In the genomic region with DNA sequence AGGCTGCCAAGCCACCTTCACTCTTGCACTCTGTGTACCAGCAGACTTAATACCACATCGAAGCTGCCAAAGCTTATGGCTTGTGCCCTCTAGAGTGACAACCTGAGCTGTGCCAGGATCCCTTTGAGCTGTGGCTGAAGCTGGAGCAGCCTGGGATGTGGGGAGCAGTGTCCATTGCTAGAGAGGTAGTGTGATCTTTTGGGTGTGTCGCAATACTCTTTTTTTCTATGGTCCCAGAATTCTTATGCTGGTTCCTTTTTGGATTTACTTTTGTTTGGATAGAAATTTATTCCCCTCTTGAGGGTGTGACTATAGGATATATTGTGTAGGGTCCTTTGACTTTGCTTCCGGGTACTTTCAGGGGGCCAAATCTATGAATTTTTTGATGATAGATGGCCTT, we compare ENCODE assay signal across 14 cellular contexts. TPM values are rescaled to one million over a fixed set of nuclear protein-coding genes. Genes with fewer than 3 reads are reported as not detected.
"Had no signal": no experiment of that assay in that cellular context is flagged by ENCODE, and none has a peak within 500 bp of the region (broad histone marks: within the 10 kb centered on the region; RNA-seq: fewer than 3 reads in every experiment).

No MANE protein-coding gene starts in this region.

RNA-seq across cellular contexts. Expression of a gene that starts 32.7 kb away (rescaled TPM):
- total RNA-seq: activated B cell treated with CpG ODN at 0.5 μM for 24 hours; activated CD4-positive, alpha-beta memory T cell treated with anti-CD3 and anti-CD28 coated beads for 36 hours; activated CD4-positive, alpha-beta memory T cell treated with anti-CD3 and anti-CD28 coated beads, Interleukin-2, amount 10 ng/mL, durations not matched to agents 7 days and 5 days; activated CD4-positive, alpha-beta T cell treated with anti-CD3 and anti-CD28 coated beads for 36 hours; activated CD4-positive, alpha-beta T cell treated with anti-CD3 and anti-CD28 coated beads, Interleukin-2, amount 10 ng/mL, durations not matched to agents 24 days and 14 days; activated CD4-positive, alpha-beta T cell treated with anti-CD3 and anti-CD28 coated beads, Interleukin-2, amount 10 ng/mL, durations not matched to agents 7 days and 5 days; activated CD8-positive, alpha-beta memory T cell treated with anti-CD3 and anti-CD28 coated beads for 36 hours; activated CD8-positive, alpha-beta memory T cell treated with anti-CD3 and anti-CD28 coated beads, Interleukin-2, amount 10 ng/mL, durations not matched to agents 7 days and 5 days; activated CD8-positive, alpha-beta T cell treated with anti-CD3 and anti-CD28 coated beads for 36 hours; activated CD8-positive, alpha-beta T cell treated with anti-CD3 and anti-CD28 coated beads, Interleukin-2, amount 10 ng/mL, durations not matched to agents 7 days and 5 days; T-helper 1 cell treated with Interleukin-12 subunit alpha and Interleukin-12 subunit beta and Interleukin-4 antibody, amounts not matched to agents 30 ng/mL and 1 ng/mL, for 36 hours; T-helper 17 cell; T-helper 2 cell treated with Interferon-gamma antibody and Interleukin-4, amounts not matched to agents 100 ng/mL and 5 ng/mL, for 36 hours; WTC11 had no signal
